14 cellular contexts compared by ENCODE assay signal in the genomic region with DNA sequence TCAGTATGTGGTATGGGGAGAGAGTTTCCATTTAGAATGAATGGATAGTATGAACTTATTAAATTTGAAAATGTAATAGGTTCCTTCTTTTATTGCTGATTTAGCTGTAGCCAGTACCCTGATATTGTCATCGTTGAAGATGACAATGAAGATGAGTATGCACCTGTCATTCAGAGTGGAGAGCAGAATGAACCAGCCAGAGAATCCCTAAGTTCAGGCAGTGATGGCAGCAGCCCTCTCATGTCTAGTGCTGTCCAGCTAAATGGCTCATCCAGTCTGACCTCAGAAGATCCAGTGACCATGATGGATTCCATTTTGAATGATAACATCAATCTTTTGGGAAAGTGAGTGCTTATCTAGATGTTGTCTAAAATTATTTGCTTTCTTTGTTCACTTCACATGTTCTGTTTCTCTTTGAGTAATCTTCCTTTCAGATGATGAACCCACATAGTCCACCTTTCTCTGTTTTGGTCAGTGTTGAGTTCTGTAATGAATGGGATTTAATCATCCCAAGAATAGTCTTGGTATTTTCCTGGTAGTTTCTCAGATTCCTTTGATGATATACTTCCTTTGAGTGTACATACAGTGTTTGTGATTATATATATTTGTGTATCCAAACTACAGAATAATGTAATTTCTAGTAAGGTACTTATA. TPM values are rescaled to one million over a fixed set of nuclear protein-coding genes. Genes with fewer than 3 reads are reported as not detected.
DNase-seq lines count a peak whose midpoint lies in the region; ATAC-seq and TF ChIP-seq lines count a peak whose summit lies in the region.
"Had no signal": no experiment of that assay in that cellular context is flagged by ENCODE, and none has a peak within 500 bp of the region (broad histone marks: within the 10 kb centered on the region; RNA-seq: fewer than 3 reads in every experiment).

No MANE protein-coding gene starts in this region.

- no peaks in the 10 kb centered on the region; the same call in 1 of the 2 replicates for H3K9me2 ChIP-seq in Karpas-422 (replicated peaks; ENCODE audit: insufficient read depth, low read length)

- no peak overlapping the region for H3K27ac ChIP-seq in Karpas-422 (ENCODE audit: low read length)
- H3K27ac ChIP-seq: ascending aorta had no signal

- H2AFZ ChIP-seq in Karpas-422 (ENCODE audit: low read length), result no peak overlapping the region

- H3K27me3 ChIP-seq in GM06990 (replicated peaks; ENCODE audit: control insufficient read depth, insufficient read depth, low read length) (no peaks in the 10 kb centered on the region), Karpas-422 (ENCODE audit: low read length) (no peaks in the 10 kb centered on the region)
- H3K27me3 ChIP-seq: ascending aorta had no signal

- H4K20me1 ChIP-seq in Karpas-422 (ENCODE audit: insufficient read depth, low read depth, low read length), result no peaks in the 10 kb centered on the region

- no peaks in the 10 kb centered on the region for H3K9me3 ChIP-seq in Karpas-422 (ENCODE audit: low read length)
- H3K9me3 ChIP-seq: ascending aorta had no signal

- DNase-seq in GM06990 (ENCODE audit: extremely low read depth, insufficient read length) (peak; percentile 33), DMS114 treated with DMSO at 0.1 percent for 48 hours (lab: John Stamatoyannopoulos, UW; ENCODE audit: unreplicated experiment) (no peak), Karpas-422 (no peak), hepatic stellate cell (ENCODE audit: low spot score) (no peak), NCI-H510A (lab: John Stamatoyannopoulos, UW) (no peak)
- DNase-seq: DMS79 treated with DMSO at 0.1 percent for 48 hours; effector memory CD4-positive, alpha-beta T cell; NCI-H2081; nucleus accumbens had no signal

- H3K4me2 ChIP-seq in Karpas-422 (ENCODE audit: low read depth, low read length, poor library complexity, severe bottlenecking), result no peak overlapping the region

- peaks cover 63% of the 10 kb centered on the region for H3K79me2 ChIP-seq in Karpas-422 (ENCODE audit: low read length)

- no peak for TF ChIP-seq CTCF in GM06990 (IDR thresholded peaks at IDR 0.05; ENCODE audit: insufficient read depth, low read length, poor library complexity, severe bottlenecking)

- H3K36me3 ChIP-seq in GM06990 (ENCODE audit: control insufficient read depth, insufficient read depth, low read length) (no peaks in the 10 kb centered on the region; the same call in 1 of the 2 replicates), Karpas-422 (ENCODE audit: insufficient read depth, low read length) (peaks cover 76% of the 10 kb centered on the region)

- H3K4me3 ChIP-seq in GM06990 (replicated peaks; ENCODE audit: low read depth, low read length) (no peak overlapping the region), Karpas-422 (ENCODE audit: low read length) (no peak overlapping the region)
- H3K4me3 ChIP-seq: ascending aorta had no signal

- H3K9ac ChIP-seq in Karpas-422 (ENCODE audit: low read length), result no peak overlapping the region

- ATAC-seq in GM19035 (IDR thresholded peaks at IDR 0.05; ENCODE audit: unreplicated experiment) (peak; percentile 80), HG02610 (IDR thresholded peaks at IDR 0.05; ENCODE audit: unreplicated experiment) (peak; percentile 98), HG03378 (IDR thresholded peaks at IDR 0.05; ENCODE audit: unreplicated experiment) (peak; percentile 96)
- ATAC-seq: HepG2 had no signal

- H3K4me1 ChIP-seq in Karpas-422 (ENCODE audit: low read length), result no peaks in the 10 kb centered on the region
- H3K4me1 ChIP-seq: ascending aorta had no signal

RNA-seq across cellular contexts. Expression of a gene that starts 23.3 kb away (rescaled TPM):
- 30.5 and 52.1 TPM in 2 replicates for total RNA-seq in Karpas-422 (2014; rRNA removed; shearing (Covaris generic); ENCODE audit: low replicate concordance)

RNA-seq across cellular contexts. Expression of a gene that starts 48.9 kb away (rescaled TPM):
- 43.7 and 70.1 TPM in 2 replicates for total RNA-seq in Karpas-422 (2014; rRNA removed; shearing (Covaris generic); ENCODE audit: low replicate concordance)
